11 cellular contexts compared by ENCODE assay signal in genomic region chr2:197073701-197074433, GRCh38.
DNase-seq lines count a peak whose midpoint lies in the region; ATAC-seq and TF ChIP-seq lines count a peak whose summit lies in the region.
"Had no signal": no experiment of that assay in that cellular context is flagged by ENCODE, and none has a peak within 500 bp of the region (broad histone marks: within the 10 kb centered on the region; RNA-seq: fewer than 3 reads in every experiment).

No MANE protein-coding gene starts in this region.

- peaks cover 58% of the 10 kb centered on the region for H3K4me1 Mint-ChIP-seq in activated T-cell treated with anti-CD3 and anti-CD28 coated beads, Interleukin-2, amount 50 U/mL, for 24 hours (ENCODE audit: low read depth)
- peaks cover 35% of the 10 kb centered on the region for H3K4me1 Mint-ChIP-seq in brain

- H3K27me3 ChIP-seq in suprapubic skin: no peaks in the 10 kb centered on the region

- H3K4me1 ChIP-seq in suprapubic skin: peaks cover 3% of the 10 kb centered on the region

- H3K4me3 ChIP-seq in suprapubic skin: no peak overlapping the region

- no peaks in the 10 kb centered on the region for H3K27me3 Mint-ChIP-seq in activated T-cell treated with anti-CD3 and anti-CD28 coated beads, Interleukin-2, amount 50 U/mL, for 24 hours
- no peaks in the 10 kb centered on the region for H3K27me3 Mint-ChIP-seq in brain

- TF ChIP-seq CTCF in brain (conservative IDR thresholded peaks at IDR 0.05) (no peak), suprapubic skin (IDR thresholded peaks at IDR 0.05) (no peak)

- H3K4me3 Mint-ChIP-seq in activated T-cell treated with anti-CD3 and anti-CD28 coated beads, Interleukin-2, amount 50 U/mL, for 24 hours: no peak overlapping the region
- H3K4me3 Mint-ChIP-seq in brain: peak overlapping the region in 2 of 5 experiments; percentile 29 to 56

- no peaks in the 10 kb centered on the region for H3K9me3 ChIP-seq in suprapubic skin

- WGBS in suprapubic skin: 72% methylated on average over 1 of the region's 1 CpG

- no peaks in the 10 kb centered on the region for H3K36me3 ChIP-seq in suprapubic skin

- TF ChIP-seq EP300 in suprapubic skin (IDR thresholded peaks at IDR 0.05): no peak

- peaks cover 5% of the 10 kb centered on the region for H3K9me3 Mint-ChIP-seq in activated T-cell treated with anti-CD3 and anti-CD28 coated beads, Interleukin-2, amount 50 U/mL, for 24 hours
- H3K9me3 Mint-ChIP-seq in brain: peaks cover 0 to 15% (median 10%) of the 10 kb centered on the region in 5 experiments

- H3K36me3 Mint-ChIP-seq in activated T-cell treated with anti-CD3 and anti-CD28 coated beads, Interleukin-2, amount 50 U/mL, for 24 hours (ENCODE audit: low read depth): peaks cover 93% of the 10 kb centered on the region
- peaks cover 37% of the 10 kb centered on the region for H3K36me3 Mint-ChIP-seq in brain

- no peak for ATAC-seq in HG03469 (IDR thresholded peaks at IDR 0.05; ENCODE audit: unreplicated experiment)
- ATAC-seq: left colon had no signal

- H3K27ac Mint-ChIP-seq in activated T-cell treated with anti-CD3 and anti-CD28 coated beads, Interleukin-2, amount 50 U/mL, for 24 hours: peak overlapping the region; percentile 81
- peak overlapping the region in 3 of 5 experiments; percentile 59 to 77 (median 67) for H3K27ac Mint-ChIP-seq in brain

- no peak for DNase-seq in activated T-cell treated with anti-CD3 and anti-CD28 coated beads, Interleukin-2, amount 50 U/mL, for 24 hours
- DNase-seq in activated T-cell treated with anti-CD3 and anti-CD28 coated beads for 4 hours (no peak), kidney tubule cell (ENCODE audit: low spot score) (peak; percentile 17), substantia nigra (lab: John Stamatoyannopoulos, UW) (peak in 47 of 49 donors; percentile 7 to 93 (median 85)), mucosa of gallbladder (ENCODE audit: low spot score) (no peak), suprapubic skin (ENCODE audit: low spot score in 2 of 2) (no peak)
- DNase-seq: activated CD4-positive, alpha-beta T cell treated with anti-CD3 and anti-CD28 coated beads, Interleukin-2, amount 50 U/mL, for 48 hours; PC-3 had no signal

- H3K27ac ChIP-seq in substantia nigra (ENCODE audit: low read depth, low read length, poor library complexity, severe bottlenecking) (peak overlapping the region; percentile 91), suprapubic skin (no peak overlapping the region)

- TF ChIP-seq POLR2A in suprapubic skin (IDR thresholded peaks at IDR 0.05): no peak

Comparison
In these comparisons a context has a peak if more than half of its experiments do, and no peak if none do; other contexts are left out.
1. DNase-seq: peak in kidney tubule cell (single experiment) and substantia nigra (47 of 49); none in activated T-cell treated with anti-CD3 and anti-CD28 coated beads, Interleukin-2, amount 50 U/mL, for 24 hours (single experiment), activated T-cell treated with anti-CD3 and anti-CD28 coated beads for 4 hours (single experiment), mucosa of gallbladder (single experiment) and suprapubic skin (0 of 2).